21 cellular contexts compared by ENCODE assay signal in the genomic region with DNA sequence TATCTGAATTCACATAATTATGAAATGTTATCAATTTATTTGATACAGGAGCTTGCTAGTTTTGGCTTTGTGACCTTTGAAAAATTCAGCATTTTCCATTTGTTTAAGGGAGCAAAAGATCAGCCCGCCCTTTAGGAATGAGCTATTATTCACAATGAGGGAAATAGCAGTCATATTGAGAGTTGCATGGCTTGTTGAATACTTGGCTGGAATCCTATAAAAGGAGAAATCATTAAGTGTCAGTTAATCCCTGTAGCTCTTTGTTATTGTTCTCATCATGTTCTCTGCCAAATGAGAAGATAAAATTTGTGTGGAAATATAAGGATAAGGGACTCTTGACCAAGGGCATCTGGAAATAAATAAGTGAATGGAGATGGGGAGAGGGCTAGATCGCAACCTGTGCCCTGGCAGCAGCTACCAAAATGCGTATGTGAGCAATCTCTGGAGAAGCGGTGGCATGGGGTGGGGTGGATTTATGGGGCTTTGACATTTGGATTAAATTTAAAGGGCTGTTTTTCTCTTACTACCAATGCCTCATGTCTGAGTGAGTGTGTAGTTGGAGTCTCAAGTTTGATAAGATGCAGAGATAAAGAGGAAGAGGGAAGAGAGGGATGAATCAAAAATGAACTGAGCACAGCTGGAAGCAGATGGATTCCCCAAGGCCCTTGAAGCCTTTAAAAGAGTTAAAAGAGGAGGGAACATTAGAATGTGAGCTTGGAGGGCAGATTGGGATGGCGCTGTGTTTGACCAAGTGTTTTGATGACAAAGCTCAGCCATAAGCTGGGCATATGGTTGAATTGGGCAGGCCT.
DNase-seq lines count a peak whose midpoint lies in the region; ATAC-seq, FAIRE-seq and TF ChIP-seq lines count a peak whose summit lies in the region.
"Had no signal": no experiment of that assay in that cellular context is flagged by ENCODE, and none has a peak within 500 bp of the region (broad histone marks: within the 10 kb centered on the region; RNA-seq: fewer than 3 reads in every experiment).

No MANE protein-coding gene starts in this region.

- no peak for ATAC-seq in HG03565 (IDR thresholded peaks at IDR 0.05; ENCODE audit: unreplicated experiment)
- no peak for ATAC-seq in naive thymus-derived CD8-positive, alpha-beta T cell
- ATAC-seq: GM12878 had no signal

- H3K9me3 Mint-ChIP-seq in nephron, result no peaks in the 10 kb centered on the region
- H3K9me3 Mint-ChIP-seq in naive thymus-derived CD8-positive, alpha-beta T cell, result peaks cover 0 to 14% (median 3%) of the 10 kb centered on the region in 9 donors

- H3K4me1 Mint-ChIP-seq in nephron, result peaks cover 19% of the 10 kb centered on the region
- no peaks in the 10 kb centered on the region for H3K4me1 Mint-ChIP-seq in naive thymus-derived CD8-positive, alpha-beta T cell
- H3K4me1 Mint-ChIP-seq: B cell; CD4-positive, alpha-beta memory T cell had no signal

- H3K27me3 ChIP-seq in ACC112 (ENCODE audit: insufficient read depth, low read length), result no peaks in the 10 kb centered on the region

- no peak for DNase-seq in H54 (ENCODE audit: insufficient read length, low spot score)
- peak; percentile 3 for DNase-seq in fibroblast of pulmonary artery (ENCODE audit: low read depth)
- no peak for DNase-seq in naive thymus-derived CD8-positive, alpha-beta T cell
- no peak for DNase-seq in globus pallidus (ENCODE audit: low spot score)
- DNase-seq: Calu3; CD4-positive, alpha-beta memory T cell; DMS79; GOT3; HFFc6; MV-4-11; NCI-H1417; NCI-H1930; NCI-H446; NCI-H69; SIG-M5 had no signal

- no peak for TF ChIP-seq POLR2A in H54 (IDR thresholded peaks at IDR 0.05; ENCODE audit: low read depth, low read length)

- H3K36me3 ChIP-seq in ACC112 (ENCODE audit: insufficient read depth, low read length), result no peaks in the 10 kb centered on the region

- H3K4me1 ChIP-seq in ACC112 (ENCODE audit: control insufficient read depth, insufficient read depth, low read length, unreplicated experiment), result peaks cover 29% of the 10 kb centered on the region

- H3K4me3 Mint-ChIP-seq in nephron, result no peak overlapping the region
- H3K4me3 Mint-ChIP-seq in naive thymus-derived CD8-positive, alpha-beta T cell, result no peak overlapping the region
- H3K4me3 Mint-ChIP-seq: B cell; CD4-positive, alpha-beta memory T cell; HFFc6 had no signal

- H3K36me3 Mint-ChIP-seq in nephron (ENCODE audit: low read depth), result no peaks in the 10 kb centered on the region
- no peaks in the 10 kb centered on the region for H3K36me3 Mint-ChIP-seq in naive thymus-derived CD8-positive, alpha-beta T cell
- H3K36me3 Mint-ChIP-seq: CD4-positive, alpha-beta memory T cell had no signal

- H3K4me3 ChIP-seq in ACC112 (ENCODE audit: low read depth, low read length) (no peak overlapping the region), fibroblast of pulmonary artery (replicated peaks; ENCODE audit: low read depth, low read length) (no peak overlapping the region)
- H3K4me3 ChIP-seq: GM12878 had no signal

- no peak overlapping the region for H2AFZ ChIP-seq in ACC112 (ENCODE audit: low read length, unreplicated experiment)

- H3K27me3 Mint-ChIP-seq in nephron (ENCODE audit: low read depth), result no peaks in the 10 kb centered on the region
- peaks cover 0 to 6% (median 0%) of the 10 kb centered on the region in 5 donors for H3K27me3 Mint-ChIP-seq in naive thymus-derived CD8-positive, alpha-beta T cell
- H3K27me3 Mint-ChIP-seq: B cell; CD4-positive, alpha-beta memory T cell had no signal

- POLR2A ChIA-PET in naive thymus-derived CD8-positive, alpha-beta T cell (lab: Charles Lee), result no interaction called here

- TF ChIP-seq CTCF in fibroblast of pulmonary artery (IDR thresholded peaks at IDR 0.05; ENCODE audit: low read length, missing control alignments) (no peak), nephron (IDR thresholded peaks at IDR 0.05; ENCODE audit: unreplicated experiment in 3 of 3) (no peak)

- peak overlapping the region; percentile 13 to 40 (median 21) for H3K27ac Mint-ChIP-seq in nephron
- no peak overlapping the region for H3K27ac Mint-ChIP-seq in naive thymus-derived CD8-positive, alpha-beta T cell
- H3K27ac Mint-ChIP-seq: B cell; CD4-positive, alpha-beta memory T cell; HFFc6 had no signal

- peak; percentile 36 for FAIRE-seq in H54 (lab: Jason Lieb, UNC)
- FAIRE-seq: GM12878, HTR-8/SVneo had no signal

- H3K27ac ChIP-seq in ACC112 (ENCODE audit: low read depth, low read length), result peak overlapping the region; percentile 92

- no peaks in the 10 kb centered on the region for H3K79me2 ChIP-seq in ACC112 (ENCODE audit: control insufficient read depth, insufficient read depth, low read length, unreplicated experiment)

Comparison
In these comparisons a context has a peak if more than half of its experiments do, and no peak if none do; other contexts are left out.
1. H3K27ac Mint-ChIP-seq: peak in nephron (3 of 3); none in naive thymus-derived CD8-positive, alpha-beta T cell (0 of 10).